ENCODE assay signal across 11 cellular contexts in the genomic region with DNA sequence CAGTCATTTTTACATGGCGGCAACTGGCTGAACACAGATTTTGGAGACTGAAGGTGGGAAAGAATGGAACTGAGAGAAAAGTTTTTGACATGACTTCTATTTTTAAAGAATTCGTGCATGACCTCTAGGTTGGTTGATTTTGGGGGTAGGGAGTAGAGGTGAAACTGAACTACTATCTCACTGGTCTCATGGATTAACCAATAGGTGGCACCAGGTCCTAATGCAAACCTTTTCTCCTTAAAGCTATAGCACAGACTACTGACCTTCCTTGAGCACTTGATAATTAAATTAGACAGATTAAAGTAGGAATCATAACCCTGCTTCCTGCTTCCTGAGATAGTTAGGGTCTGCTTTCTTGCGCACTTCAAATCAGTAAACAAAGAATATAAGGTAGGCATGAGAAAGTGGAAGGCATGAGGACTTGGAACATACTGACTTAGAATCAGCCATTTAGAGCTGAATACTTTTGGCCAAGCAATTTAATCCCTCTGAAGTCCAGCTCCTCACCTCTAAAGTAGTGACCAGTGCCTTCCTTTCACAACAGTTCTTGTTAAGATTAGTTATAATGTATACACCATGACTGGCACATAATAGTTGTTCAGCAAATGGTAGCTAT.
DNase-seq lines count a peak whose midpoint lies in the region; ATAC-seq and TF ChIP-seq lines count a peak whose summit lies in the region.
"Had no signal": no experiment of that assay in that cellular context is flagged by ENCODE, and none has a peak within 500 bp of the region (broad histone marks: within the 10 kb centered on the region; RNA-seq: fewer than 3 reads in every experiment).

No MANE protein-coding gene starts in this region.

- H3K36me3 ChIP-seq in CD4-positive, alpha-beta memory T cell (ENCODE audit: insufficient read depth, low read length): no peaks in the 10 kb centered on the region

- H3K27me3 Mint-ChIP-seq in CD4-positive, alpha-beta memory T cell: no peaks in the 10 kb centered on the region

- TF ChIP-seq CTCF in 22Rv1 (IDR thresholded peaks at IDR 0.05) (peak; percentile 59), GM13977 (IDR thresholded peaks at IDR 0.05; ENCODE audit: extremely low read depth, insufficient read depth, missing control alignments) (peak; percentile 26), epithelial cell of proximal tubule (conservative IDR thresholded peaks at IDR 0.05; ENCODE audit: low read depth, low read length) (peak; percentile 69)

- in situ Hi-C loops in GM13977 (cut with MboI; ENCODE audit: low pct_unique_long_range_greater_than_20kb, low sequenced_read_pairs, unreplicated experiment): no loop called here

- POLR2A ChIA-PET in CD4-positive, alpha-beta memory T cell (lab: Charles Lee; ENCODE audit: partially characterized antibody): no interaction called here

- H3K27ac ChIP-seq in 22Rv1: no peak overlapping the region
- no peak overlapping the region for H3K27ac ChIP-seq in CD4-positive, alpha-beta memory T cell (ENCODE audit: low read depth, low read length)
- H3K27ac ChIP-seq: SK-N-MC had no signal

- no peaks in the 10 kb centered on the region for H3K9me3 ChIP-seq in CD4-positive, alpha-beta memory T cell (ENCODE audit: control insufficient read depth in 1 of 2, low read length in 2 of 2)

- H3K27me3 ChIP-seq in CD4-positive, alpha-beta memory T cell (ENCODE audit: insufficient read depth, low read length): no peaks in the 10 kb centered on the region

- no peaks in the 10 kb centered on the region for H3K4me1 ChIP-seq in CD4-positive, alpha-beta memory T cell (ENCODE audit: insufficient read depth, low read length)

- CTCF ChIA-PET in CD4-positive, alpha-beta memory T cell (lab: Charles Lee; ENCODE audit: partially characterized antibody): interaction anchor here (0.8 kb wide), 1 partner anchor 15 kb away, joined by 3 read pairs; no protein-coding TSS in a partner anchor

- intact Hi-C loops in CD4-positive, alpha-beta memory T cell (cut with micrococcal nuclease): no loop called here

- peaks cover 0 to 2% of the 10 kb centered on the region in 2 donors for H3K36me3 Mint-ChIP-seq in CD4-positive, alpha-beta memory T cell

- no peaks in the 10 kb centered on the region for H3K4me1 Mint-ChIP-seq in CD4-positive, alpha-beta memory T cell

- H3K4me3 Mint-ChIP-seq in CD4-positive, alpha-beta memory T cell: no peak overlapping the region
- H3K4me3 Mint-ChIP-seq: activated naive CD4-positive, alpha-beta T cell treated with anti-CD3 and anti-CD28 coated beads for 36 hours had no signal

- H3K4me3 ChIP-seq in epithelial cell of proximal tubule (ENCODE audit: low read depth, low read length): no peak overlapping the region
- H3K4me3 ChIP-seq in CD4-positive, alpha-beta memory T cell (ENCODE audit: low read length in 2 of 2): no peak overlapping the region
- H3K4me3 ChIP-seq: SK-N-MC had no signal

- ATAC-seq in GM21526 (IDR thresholded peaks at IDR 0.05; ENCODE audit: low FRiP score, unreplicated experiment): no peak
- ATAC-seq in GM21825 (IDR thresholded peaks at IDR 0.05; ENCODE audit: unreplicated experiment): no peak
- ATAC-seq: left ventricle myocardium superior had no signal

- H3K9me3 Mint-ChIP-seq in CD4-positive, alpha-beta memory T cell: peaks cover 3 to 11% (median 4%) of the 10 kb centered on the region in 8 donors

- H3K27ac Mint-ChIP-seq in CD4-positive, alpha-beta memory T cell: no peak overlapping the region
- H3K27ac Mint-ChIP-seq: activated naive CD4-positive, alpha-beta T cell treated with anti-CD3 and anti-CD28 coated beads for 36 hours had no signal

- no peak for DNase-seq in GM13977 (ENCODE audit: low spot score)
- peak; percentile 81 for DNase-seq in NCI-H82 treated with DMSO at 0.1 percent for 48 hours (lab: John Stamatoyannopoulos, UW; ENCODE audit: unreplicated experiment)
- peak; percentile 3 for DNase-seq in epithelial cell of proximal tubule (ENCODE audit: low read depth)
- DNase-seq in GOT3 (lab: John Stamatoyannopoulos, UW): no peak
- DNase-seq in CD4-positive, alpha-beta memory T cell: no peak
- DNase-seq: activated naive CD4-positive, alpha-beta T cell treated with anti-CD3 and anti-CD28 coated beads for 36 hours; left ventricle myocardium superior had no signal

Comparison
In these comparisons a context has a peak if more than half of its experiments do, and no peak if none do; other contexts are left out.
1. DNase-seq: peak in NCI-H82 treated with DMSO at 0.1 percent for 48 hours (single experiment) and epithelial cell of proximal tubule (single experiment); none in GM13977 (single experiment), GOT3 (single experiment) and CD4-positive, alpha-beta memory T cell (0 of 5).
2. Peak in every context shown above with its lines, with median percentiles within 50 percentile points of each other: CTCF ChIP-seq.